ENCODE assay signal across 8 cellular contexts in the genomic region with DNA sequence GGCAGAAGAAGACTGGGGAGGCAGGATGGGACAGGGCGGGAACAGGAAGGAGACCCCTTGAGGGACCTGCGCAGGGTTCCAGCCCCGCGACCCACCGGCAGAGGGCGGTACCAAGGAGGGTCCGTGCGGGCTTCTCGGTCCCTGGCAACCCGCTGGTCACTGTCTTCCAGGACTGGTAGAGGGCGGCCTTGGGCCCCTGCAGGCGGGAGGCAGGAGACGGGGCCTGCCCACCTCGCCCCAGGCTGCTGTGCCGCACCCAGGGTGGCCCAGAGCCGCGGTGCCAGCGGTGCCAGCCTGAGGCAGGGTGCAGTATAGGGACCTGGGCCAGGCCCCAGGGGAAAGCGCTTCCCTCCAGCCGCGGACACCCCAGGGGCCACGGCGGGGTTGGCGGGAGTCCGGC. TPM values are rescaled to one million over a fixed set of nuclear protein-coding genes. Genes with fewer than 3 reads are reported as not detected.
A peak's percentile ranks its signal among the peaks of the same experiment; 100 is the strongest.
DNase-seq lines count a peak whose midpoint lies in the region; ATAC-seq and TF ChIP-seq lines count a peak whose summit lies in the region.

No MANE protein-coding gene starts in this region.

- H3K9me3 ChIP-seq in CD4-positive, alpha-beta memory T cell (ENCODE audit: control insufficient read depth in 1 of 2, low read length in 2 of 2) = no peaks in the 10 kb centered on the region
- H3K9me3 ChIP-seq in vagina = no peaks in the 10 kb centered on the region

- DNase-seq in CD4-positive, alpha-beta memory T cell = peak in 4 of 5 donors; percentile 9 to 32 (median 18)
- DNase-seq in RPMI8226 (peak; percentile 33), iPS-NIHi7 (ENCODE audit: extremely low spot score) (peak; percentile 93), NCI-H345 treated with DMSO at 0.1 percent for 48 hours (lab: John Stamatoyannopoulos, UW; ENCODE audit: unreplicated experiment) (no peak), vagina (ENCODE audit: extremely low spot score in 2 of 2) (no peak)
- peak; percentile 62 for DNase-seq in stimulated activated CD4-positive, alpha-beta T cell treated with anti-CD3 and anti-CD28 coated beads, Interleukin-12 subunit alpha, Interleukin-12 subunit beta, amount 100 ng/mL, for 4 hours

- H3K4me1 Mint-ChIP-seq in CD4-positive, alpha-beta memory T cell = peaks cover 0 to 4% (median 1%) of the 10 kb centered on the region in 4 donors

- intact Hi-C loops in CD4-positive, alpha-beta memory T cell (cut with micrococcal nuclease) = loop anchor here (1.0 kb wide), 2 partner anchors 38 to 84 kb away; no protein-coding TSS in a partner anchor
- intact Hi-C loops in vagina (cut with DNase I) = no loop called here

- H3K4me3 Mint-ChIP-seq in CD4-positive, alpha-beta memory T cell = peak overlapping the region in 3 of 8 donors; percentile 18 to 51 (median 42)

- H3K4me3 ChIP-seq in CD4-positive, alpha-beta memory T cell (ENCODE audit: low read length in 2 of 2) = no peak overlapping the region
- H3K4me3 ChIP-seq in vagina = no peak overlapping the region

- TF ChIP-seq POLR2A in vagina (IDR thresholded peaks at IDR 0.05) = no peak

- POLR2A ChIA-PET in CD4-positive, alpha-beta memory T cell (lab: Charles Lee; ENCODE audit: partially characterized antibody) = no interaction called here

- no peaks in the 10 kb centered on the region for H3K27me3 ChIP-seq in CD4-positive, alpha-beta memory T cell (ENCODE audit: insufficient read depth, low read length)
- no peaks in the 10 kb centered on the region for H3K27me3 ChIP-seq in vagina

- no peak overlapping the region for H3K27ac Mint-ChIP-seq in CD4-positive, alpha-beta memory T cell

- no peak overlapping the region for H3K27ac ChIP-seq in CD4-positive, alpha-beta memory T cell (ENCODE audit: low read depth, low read length)
- peak overlapping the region; percentile 86 for H3K27ac ChIP-seq in angular gyrus (ENCODE audit: low read depth, low read length)
- no peak overlapping the region for H3K27ac ChIP-seq in vagina

- no peaks in the 10 kb centered on the region for H3K9me3 Mint-ChIP-seq in CD4-positive, alpha-beta memory T cell

- peaks cover 3% of the 10 kb centered on the region for H3K4me1 ChIP-seq in CD4-positive, alpha-beta memory T cell (ENCODE audit: insufficient read depth, low read length)
- peaks cover 6% of the 10 kb centered on the region for H3K4me1 ChIP-seq in vagina

- CTCF ChIA-PET in CD4-positive, alpha-beta memory T cell (lab: Charles Lee; ENCODE audit: partially characterized antibody) = interaction anchor here (1.6 kb wide), 1 partner anchor 63 kb away, joined by 5 read pairs; no protein-coding TSS in a partner anchor

- no peaks in the 10 kb centered on the region for H3K36me3 Mint-ChIP-seq in CD4-positive, alpha-beta memory T cell

- no peak for ATAC-seq in GM21360 (IDR thresholded peaks at IDR 0.05; ENCODE audit: unreplicated experiment)

- peaks cover 5 to 7% of the 10 kb centered on the region in 2 donors for H3K27me3 Mint-ChIP-seq in CD4-positive, alpha-beta memory T cell

- peak in 1 of 3 experiments; percentile 44 for TF ChIP-seq CTCF in vagina (IDR thresholded peaks at IDR 0.05)

- H3K36me3 ChIP-seq in CD4-positive, alpha-beta memory T cell (ENCODE audit: insufficient read depth, low read length) = no peaks in the 10 kb centered on the region
- no peaks in the 10 kb centered on the region for H3K36me3 ChIP-seq in vagina

RNA-seq across cellular contexts. Expression of a gene that starts 34.5 kb away (rescaled TPM):
- total RNA-seq in CD4-positive, alpha-beta memory T cell = under 1 TPM in 1 of 2 experiments, not detected in 1; 0.22 TPM
- not detected for polyA plus RNA-seq in CD4-positive, alpha-beta memory T cell
- 2.5 TPM for total RNA-seq in vagina

Comparison
In these comparisons a context has a peak if more than half of its experiments do, and no peak if none do; other contexts are left out.
1. DNase-seq: peak in CD4-positive, alpha-beta memory T cell (4 of 5), RPMI8226 (single experiment), iPS-NIHi7 (single experiment) and stimulated activated CD4-positive, alpha-beta T cell treated with anti-CD3 and anti-CD28 coated beads, Interleukin-12 subunit alpha, Interleukin-12 subunit beta, amount 100 ng/mL, for 4 hours (single experiment); none in NCI-H345 treated with DMSO at 0.1 percent for 48 hours (single experiment) and vagina (0 of 2).